15 cellular contexts compared by ENCODE assay signal in the genomic region with DNA sequence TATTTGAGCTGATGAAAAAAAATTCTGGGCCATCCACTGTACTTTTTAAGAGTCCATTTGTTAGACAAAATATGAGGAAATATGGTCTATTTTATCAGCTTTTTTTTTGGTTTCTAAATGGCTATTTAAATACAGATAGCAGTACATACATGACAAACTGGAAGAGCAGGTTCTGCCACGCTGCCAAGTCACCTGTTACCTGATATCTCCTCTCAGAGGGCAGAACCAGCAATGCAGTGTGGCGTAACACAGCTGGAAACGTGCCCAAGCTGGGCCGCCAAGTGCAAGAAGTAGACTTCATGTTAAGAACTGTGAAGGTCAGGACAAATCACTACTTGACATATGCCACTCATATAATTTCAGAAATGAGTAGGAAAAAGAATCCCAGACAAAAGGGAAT. TPM values are rescaled to one million over a fixed set of nuclear protein-coding genes. Genes with fewer than 3 reads are reported as not detected.
DNase-seq lines count a peak whose midpoint lies in the region; ATAC-seq and TF ChIP-seq lines count a peak whose summit lies in the region.
"Had no signal": no experiment of that assay in that cellular context is flagged by ENCODE, and none has a peak within 500 bp of the region (broad histone marks: within the 10 kb centered on the region; RNA-seq: fewer than 3 reads in every experiment).

No MANE protein-coding gene starts in this region.

- H3K4me1 ChIP-seq in Peyer's patch (peaks cover 0 to 24% (median 7%) of the 10 kb centered on the region in 4 donors), lower lobe of right lung (peaks cover 7% of the 10 kb centered on the region), ascending aorta (no peaks in the 10 kb centered on the region)

- H3K36me3 ChIP-seq in Peyer's patch: no peaks in the 10 kb centered on the region
- H3K36me3 ChIP-seq in lower lobe of right lung: no peaks in the 10 kb centered on the region
- H3K36me3 ChIP-seq in ascending aorta: no peaks in the 10 kb centered on the region
- H3K36me3 ChIP-seq: ovary had no signal

- H3K27me3 ChIP-seq in Peyer's patch (peaks cover 0 to 35% of the 10 kb centered on the region in 2 donors), lower lobe of right lung (ENCODE audit: low read depth) (peaks cover 50% of the 10 kb centered on the region), ascending aorta (peaks cover 21% of the 10 kb centered on the region)

- H3K9me3 ChIP-seq in Peyer's patch (no peaks in the 10 kb centered on the region), lower lobe of right lung (no peaks in the 10 kb centered on the region), ascending aorta (no peaks in the 10 kb centered on the region)
- H3K9me3 ChIP-seq: ovary had no signal

- TF ChIP-seq CTCF in Peyer's patch (IDR thresholded peaks at IDR 0.05) (peak in 1 of 6 experiments; percentile 7), lower lobe of right lung (IDR thresholded peaks at IDR 0.05) (no peak), ascending aorta (IDR thresholded peaks at IDR 0.05) (no peak)

- no peak for TF ChIP-seq POLR2A in Peyer's patch (IDR thresholded peaks at IDR 0.05)

- H3K27ac ChIP-seq in Peyer's patch (no peak overlapping the region), lower lobe of right lung (no peak overlapping the region), ascending aorta (no peak overlapping the region)
- H3K27ac ChIP-seq: ovary had no signal

- intact Hi-C loops in lower lobe of right lung (cut with DNase I): no loop called here
- intact Hi-C loops in ascending aorta (cut with DNase I): no loop called here

- ATAC-seq in lower lobe of right lung: peak; percentile 81 to 88
- no peak for ATAC-seq in HG02870 (IDR thresholded peaks at IDR 0.05; ENCODE audit: unreplicated experiment)
- ATAC-seq in GM19351 (IDR thresholded peaks at IDR 0.05; ENCODE audit: unreplicated experiment): no peak
- ATAC-seq: effector memory CD8-positive, alpha-beta T cell had no signal

- no peak overlapping the region for H3K4me3 ChIP-seq in Peyer's patch
- no peak overlapping the region for H3K4me3 ChIP-seq in lower lobe of right lung
- H3K4me3 ChIP-seq in ascending aorta: no peak overlapping the region
- H3K4me3 ChIP-seq: ovary had no signal

- DNase-seq in DMS53 (lab: John Stamatoyannopoulos, UW) (peak; percentile 98), NCI-H146 (lab: John Stamatoyannopoulos, UW) (peak; percentile 63), Peyer's patch (peak in 2 of 3 donors; percentile 64 to 81), lower lobe of right lung (peak; percentile 90), ascending aorta (ENCODE audit: low spot score in 2 of 2) (no peak), ecto neural progenitor cell (ENCODE audit: low spot score) (no peak)
- DNase-seq: activated CD4-positive, alpha-beta T cell treated with anti-CD3 and anti-CD28 coated beads for 4 hours; effector memory CD8-positive, alpha-beta T cell; GF-D8; ovary; stimulated activated naive CD4-positive, alpha-beta T cell had no signal

RNA-seq across cellular contexts. Expression of a gene that starts 8.1 kb away (rescaled TPM):
- total RNA-seq in Peyer's patch: not detected
- total RNA-seq in lower lobe of right lung: 0.56 TPM
- not detected for total RNA-seq in ascending aorta
- total RNA-seq: activated T-helper 1 cell treated with anti-CD3 and anti-CD28 coated beads, Interleukin-12 subunit alpha, Interleukin-12 subunit beta, Interleukin-2, Interleukin-4 antibody, amounts not matched to agents 30 ng/mL and 10 ng/mL and 1 ng/mL, durations not matched to agents 14 hours and 24 hours and 36 hours; astrocyte had no signal

RNA-seq across cellular contexts. Expression of a gene that starts 14.4 kb away (rescaled TPM):
- total RNA-seq in Peyer's patch: 1 to 10 TPM in 2 of 4 donors, under 1 TPM in 1, not detected in 1; 0.95 to 3.1 (median 2.5) TPM
- total RNA-seq in lower lobe of right lung: 2.2 TPM
- 43.2 TPM for total RNA-seq in ascending aorta

RNA-seq across cellular contexts. Expression of a gene that starts 46.0 kb away (rescaled TPM):
- total RNA-seq in Peyer's patch (not detected), lower lobe of right lung (0.24 TPM), ascending aorta (not detected)
- total RNA-seq: activated T-helper 1 cell treated with anti-CD3 and anti-CD28 coated beads, Interleukin-12 subunit alpha, Interleukin-12 subunit beta, Interleukin-2, Interleukin-4 antibody, amounts not matched to agents 30 ng/mL and 10 ng/mL and 1 ng/mL, durations not matched to agents 14 hours and 24 hours and 36 hours had no signal

RNA-seq across cellular contexts. Expression of a gene that starts 59.0 kb away (rescaled TPM):
- 1 to 10 TPM in 3 of 4 donors, under 1 TPM in 1; 0.88 to 5.8 (median 1.3) TPM for total RNA-seq in Peyer's patch
- 10.8 TPM for total RNA-seq in lower lobe of right lung
- 27.9 TPM for total RNA-seq in ascending aorta
- total RNA-seq: activated T-helper 1 cell treated with anti-CD3 and anti-CD28 coated beads, Interleukin-12 subunit alpha, Interleukin-12 subunit beta, Interleukin-2, Interleukin-4 antibody, amounts not matched to agents 30 ng/mL and 10 ng/mL and 1 ng/mL, durations not matched to agents 14 hours and 24 hours and 36 hours had no signal

Comparison
In these comparisons a context has a peak if more than half of its experiments do, and no peak if none do; other contexts are left out.
1. DNase-seq: peak in DMS53 (single experiment), NCI-H146 (single experiment), Peyer's patch (2 of 3) and lower lobe of right lung (single experiment); none in ascending aorta (0 of 2) and ecto neural progenitor cell (single experiment).
2. ATAC-seq: peak in lower lobe of right lung (2 of 2); none in HG02870 (single experiment) and GM19351 (single experiment).
3. RNA of a gene that starts 14.4 kb away (total RNA-seq): 43.2 TPM in ascending aorta (single experiment); 0.95 to 3.1 TPM in Peyer's patch and 2.2 TPM in lower lobe of right lung (single experiment); every median in the first group is over 10 times any median in the second.